8 cellular contexts compared by ENCODE assay signal in genomic region chr6:53796451-53796780, GRCh38. TPM values are rescaled to one million over a fixed set of nuclear protein-coding genes. Genes with fewer than 3 reads are reported as not detected.
DNase-seq lines count a peak whose midpoint lies in the region; ATAC-seq and TF ChIP-seq lines count a peak whose summit lies in the region.

No MANE protein-coding gene starts in this region.

- no peaks in the 10 kb centered on the region for H3K27me3 ChIP-seq in Caco-2 (replicated peaks; ENCODE audit: control insufficient read depth, insufficient read depth, low read length)
- H3K27me3 ChIP-seq in Peyer's patch, result no peaks in the 10 kb centered on the region
- H3K27me3 ChIP-seq in parathyroid adenoma (ENCODE audit: control insufficient read depth, insufficient read depth, low read length), result no peaks in the 10 kb centered on the region

- H3K36me3 ChIP-seq in Caco-2 (ENCODE audit: control insufficient read depth, insufficient read depth, low read length) (no peaks in the 10 kb centered on the region; the same call in 1 of the 2 replicates), Peyer's patch (no peaks in the 10 kb centered on the region), parathyroid adenoma (ENCODE audit: control insufficient read depth, insufficient read depth, low read length) (no peaks in the 10 kb centered on the region)

- H3K36me3 Mint-ChIP-seq in Caco-2 (ENCODE audit: insufficient read depth, unreplicated experiment), result peaks cover 51% of the 10 kb centered on the region

- no peak for TF ChIP-seq CTCF in Caco-2 (IDR thresholded peaks at IDR 0.05; ENCODE audit: insufficient read depth in 1 of 2, low read depth in 1 of 2, low read length in 1 of 2, severe bottlenecking in 1 of 2, unreplicated experiment in 1 of 2)
- TF ChIP-seq CTCF in Peyer's patch (IDR thresholded peaks at IDR 0.05), result no peak
- TF ChIP-seq CTCF in epithelial cell of esophagus (IDR thresholded peaks at IDR 0.05; ENCODE audit: insufficient read depth, low read depth, low read length, missing control alignments), result no peak
- no peak for TF ChIP-seq CTCF in parathyroid adenoma (IDR thresholded peaks at IDR 0.05)

- CTCF ChIA-PET in Caco-2 (lab: Charles Lee), result interaction anchor here (0.6 to 5.2 kb wide), 6 partner anchors 53 to 195 kb away, joined by 3 to 32 read pairs (median 10); no protein-coding TSS in a partner anchor

- H3K4me1 Mint-ChIP-seq in Caco-2 (ENCODE audit: low read depth, unreplicated experiment), result peaks cover 37% of the 10 kb centered on the region

- peak overlapping the region in 3 of 4 donors; percentile 62 to 89 (median 73) for H3K27ac ChIP-seq in Peyer's patch
- H3K27ac ChIP-seq in parathyroid adenoma, result peak overlapping the region; percentile 79

- no peak overlapping the region for H3K9ac ChIP-seq in parathyroid adenoma

- H3K27me3 Mint-ChIP-seq in Caco-2 (ENCODE audit: insufficient read depth, unreplicated experiment), result no peaks in the 10 kb centered on the region

- no peak for TF ChIP-seq POLR2A in Peyer's patch (IDR thresholded peaks at IDR 0.05)

- peak overlapping the region; percentile 94 for H3K4me2 ChIP-seq in parathyroid adenoma (ENCODE audit: low read length)

- DNase-seq in Caco-2 (no peak), Peyer's patch (no peak), epithelial cell of esophagus (ENCODE audit: low read depth) (no peak), OCI-M1 (lab: John Stamatoyannopoulos, UW) (no peak), head of caudate nucleus (no peak), NCI-H524 (lab: John Stamatoyannopoulos, UW) (no peak)

- H2AFZ ChIP-seq in parathyroid adenoma, result peak overlapping the region; percentile 85

- H3K4me1 ChIP-seq in Caco-2 (peaks cover 30% of the 10 kb centered on the region), Peyer's patch (peaks cover 0 to 13% (median 3%) of the 10 kb centered on the region in 4 donors), parathyroid adenoma (peaks cover 3% of the 10 kb centered on the region)

- ATAC-seq in GM18907 (IDR thresholded peaks at IDR 0.05; ENCODE audit: unreplicated experiment), result no peak

- peaks cover 36% of the 10 kb centered on the region for H3K79me2 ChIP-seq in parathyroid adenoma

- intact Hi-C loops in Caco-2 (cut with micrococcal nuclease; ENCODE audit: unreplicated experiment), result loop anchor here (1.0 kb wide), 1 partner anchor 15 kb away; no protein-coding TSS in a partner anchor
- intact Hi-C loops in head of caudate nucleus (cut with DNase I), result loop anchor here (10.0 kb wide), 1 partner anchor 118 kb away; no protein-coding TSS in a partner anchor

- H3K4me3 Mint-ChIP-seq in Caco-2 (ENCODE audit: unreplicated experiment), result peak overlapping the region; percentile 97

- peak overlapping the region; percentile 98 for H3K4me3 ChIP-seq in Caco-2 (ENCODE audit: low read depth, low read length)
- peak overlapping the region in 3 of 4 donors; percentile 76 to 93 (median 86) for H3K4me3 ChIP-seq in Peyer's patch
- H3K4me3 ChIP-seq in epithelial cell of esophagus (ENCODE audit: low read length), result peak overlapping the region; percentile 86
- peak overlapping the region; percentile 74 for H3K4me3 ChIP-seq in parathyroid adenoma (ENCODE audit: low read depth, low read length)

- peak overlapping the region; percentile 94 for H3K27ac Mint-ChIP-seq in Caco-2 (ENCODE audit: unreplicated experiment)

- H3K9me3 ChIP-seq in Caco-2, result no peaks in the 10 kb centered on the region
- no peaks in the 10 kb centered on the region for H3K9me3 ChIP-seq in Peyer's patch
- no peaks in the 10 kb centered on the region for H3K9me3 ChIP-seq in parathyroid adenoma (ENCODE audit: control insufficient read depth, low read length)

- no peaks in the 10 kb centered on the region for H3K9me3 Mint-ChIP-seq in Caco-2 (ENCODE audit: unreplicated experiment)

- POLR2A ChIA-PET in Caco-2 (lab: Charles Lee), result interaction anchor here (0.6 to 1.3 kb wide), 5 partner anchors 10 to 102 kb away, joined by 3 to 5 read pairs (median 3); no protein-coding TSS in a partner anchor

- BruUV-seq in Caco-2 (replicated peaks; lab: Mats Ljungman, UMichigan), result TSS peak; percentile 20

RNA-seq across cellular contexts. Expression of gene LRRC1, which starts 1.6 kb away (rescaled TPM):
- total RNA-seq in Caco-2 (2022), result 60.8 and 66.1 TPM in 2 replicates
- 10 to 100 TPM; 37.1 to 63.6 (median 49.8) TPM for total RNA-seq in Peyer's patch
